8 cellular contexts compared by ENCODE assay signal in genomic region chr1:15501208-15502032, GRCh38.
DNase-seq lines count a peak whose midpoint lies in the region.

No MANE protein-coding gene starts in this region.

- peak; percentile 52 to 72 (median 60) for DNase-seq in NCI-H1417 (lab: John Stamatoyannopoulos, UW)
- DNase-seq in NCI-H1417 treated with DMSO at 0.1 percent for 48 hours (lab: John Stamatoyannopoulos, UW), result no peak
- peak; percentile 16 to 45 for DNase-seq in NCI-H1930 (lab: John Stamatoyannopoulos, UW)
- peak; percentile 37 for DNase-seq in T-helper 9 cell
- peak; percentile 54 to 59 for DNase-seq in T47D (ENCODE audit: low read depth in 1 of 2, low spot score in 1 of 2)
- DNase-seq in kidney tubule cell (ENCODE audit: low spot score), result peak; percentile 45
- peak; percentile 10 for DNase-seq in stimulated activated CD8-positive, alpha-beta memory T cell treated with anti-CD3 and anti-CD28 coated beads, Interleukin-12 subunit alpha, Interleukin-12 subunit beta, amount 100 ng/mL, for 4 hours (ENCODE audit: low read depth)
- DNase-seq in dedifferentiated amniotic fluid mesenchymal stem cell (ENCODE audit: extremely low spot score), result no peak

- in situ Hi-C loops in T47D (cut with HindIII; ENCODE audit: low pct_unique_long_range_greater_than_20kb, low sequenced_read_pairs), result no loop called here

Comparison
In these comparisons a context has a peak if more than half of its experiments do, and no peak if none do; other contexts are left out.
1. DNase-seq: peak in NCI-H1417 (3 of 3), NCI-H1930 (2 of 2), T-helper 9 cell (single experiment), T47D (2 of 2), kidney tubule cell (single experiment) and stimulated activated CD8-positive, alpha-beta memory T cell treated with anti-CD3 and anti-CD28 coated beads, Interleukin-12 subunit alpha, Interleukin-12 subunit beta, amount 100 ng/mL, for 4 hours (single experiment); none in NCI-H1417 treated with DMSO at 0.1 percent for 48 hours (single experiment) and dedifferentiated amniotic fluid mesenchymal stem cell (single experiment).